In the genomic region with DNA sequence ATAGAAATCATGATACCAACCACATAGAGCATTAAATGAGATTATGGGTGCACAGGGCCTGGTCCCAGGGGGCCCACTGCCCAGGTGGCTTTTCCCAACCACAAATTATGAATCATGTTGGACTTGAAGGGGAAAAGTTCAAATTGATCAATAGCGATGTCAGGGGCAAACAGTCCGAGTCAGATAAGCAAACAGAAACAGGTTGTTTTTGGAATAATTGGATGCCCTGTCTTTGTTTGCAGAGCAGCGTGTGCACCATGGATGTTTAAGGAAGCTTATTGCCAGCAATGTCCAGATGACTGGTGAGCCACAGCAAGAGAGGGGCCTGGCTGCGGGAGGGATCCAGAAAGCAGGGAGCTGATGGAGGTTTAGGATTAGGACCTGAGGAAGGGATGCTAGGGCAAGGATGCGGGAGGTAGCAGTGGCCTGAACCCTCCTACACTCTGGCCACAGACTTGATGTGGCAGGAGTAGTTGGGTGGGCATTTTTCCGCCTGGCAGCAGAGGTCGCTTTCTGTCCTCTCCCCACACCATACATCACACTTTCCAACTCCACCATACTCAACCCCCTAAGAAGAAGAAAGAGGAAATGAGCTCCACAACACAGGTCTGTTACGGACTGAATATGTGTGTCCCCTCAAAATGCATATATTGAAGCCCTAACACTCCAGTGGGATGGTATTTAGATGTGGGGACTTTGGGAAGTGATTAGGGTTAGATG, we compare ENCODE assay signal across 1 cellular context.
TF ChIP-seq lines count a peak whose summit lies in the region.

No MANE protein-coding gene starts in this region.

TF ChIP-seq in HepG2, 621 proteins besides CTCF, POLR2A, EP300 and RAD21 (continued from another document and continues in another):
- TF ChIP-seq MAFF (IDR thresholded peaks at IDR 0.05; ENCODE audit: low read depth, low read length) (no peak), SPEN (CRISPR knock-in tag; IDR thresholded peaks at IDR 0.05; ENCODE audit: low read depth) (no peak), PITX1 (CRISPR knock-in tag; IDR thresholded peaks at IDR 0.05) (peak; percentile 51; the same call in 1 of the 2 replicates), HDAC2 (CRISPR knock-in tag; IDR thresholded peaks at IDR 0.05) (no peak), ZNF180 (CRISPR knock-in tag; IDR thresholded peaks at IDR 0.05; ENCODE audit: borderline replicate concordance, low read depth) (no peak), HMG20B (CRISPR knock-in tag; conservative IDR thresholded peaks at IDR 0.05) (0 out of 2 replicates have a peak, but pooled peaks have one; percentile 16), CBFB (CRISPR knock-in tag; IDR thresholded peaks at IDR 0.05) (peak; percentile 52; the same call in 1 of the 2 replicates), HNRNPH1 (optimal IDR thresholded peaks at IDR 0.05; ENCODE audit: low read depth, low read length) (no peak), MXI1 (IDR thresholded peaks at IDR 0.05; ENCODE audit: borderline replicate concordance, low read depth, low read length) (no peak), XRCC5 (optimal IDR thresholded peaks at IDR 0.05; ENCODE audit: low read length) (no peak), NR2F2 (IDR thresholded peaks at IDR 0.05; ENCODE audit: borderline replicate concordance, low read depth) (peak; percentile 83), FOXK1 (CRISPR knock-in tag; IDR thresholded peaks at IDR 0.05; ENCODE audit: borderline replicate concordance, low read depth) (0 out of 2 replicates have a peak, but pooled peaks have one; percentile 40), HDAC1 (CRISPR knock-in tag; IDR thresholded peaks at IDR 0.05) (peak; percentile 45; the same call in 1 of the 2 replicates), ZNF687 (CRISPR knock-in tag; IDR thresholded peaks at IDR 0.05) (no peak), ZNF781 (CRISPR knock-in tag; IDR thresholded peaks at IDR 0.05; ENCODE audit: borderline replicate concordance, not compliant biosample characterization) (no peak), ZNF3 (CRISPR knock-in tag; IDR thresholded peaks at IDR 0.05) (no peak), ZMYM3 (CRISPR knock-in tag; IDR thresholded peaks at IDR 0.05) (peak; percentile 49; the same call in 1 of the 2 replicates), ZNF598 (CRISPR knock-in tag; IDR thresholded peaks at IDR 0.05; ENCODE audit: borderline replicate concordance) (no peak), SIN3B (IDR thresholded peaks at IDR 0.05; ENCODE audit: low read length) (no peak), NFKBIZ (CRISPR knock-in tag; IDR thresholded peaks at IDR 0.05) (no peak), GTF3A (CRISPR knock-in tag; conservative IDR thresholded peaks at IDR 0.05) (no peak), ELF1 (CRISPR knock-in tag; IDR thresholded peaks at IDR 0.05) (peak; percentile 27; the same call in 1 of the 2 replicates), ARNT (IDR thresholded peaks at IDR 0.05) (no peak), TBX2 (CRISPR knock-in tag; IDR thresholded peaks at IDR 0.05; ENCODE audit: borderline replicate concordance) (no peak), HMG20A (CRISPR knock-in tag; IDR thresholded peaks at IDR 0.05; ENCODE audit: borderline replicate concordance) (no peak), NFE2L2 (IDR thresholded peaks at IDR 0.05; ENCODE audit: low read length) (no peak), ZNF335 (CRISPR knock-in tag; IDR thresholded peaks at IDR 0.05) (no peak), NAIF1 (CRISPR knock-in tag; IDR thresholded peaks at IDR 0.05; ENCODE audit: borderline replicate concordance) (no peak), KAT8 (CRISPR knock-in tag; IDR thresholded peaks at IDR 0.05) (no peak), STAT5B (CRISPR knock-in tag; IDR thresholded peaks at IDR 0.05) (no peak), JUN (CRISPR knock-in tag; IDR thresholded peaks at IDR 0.05) (peak; percentile 78), SNAPC4 (CRISPR knock-in tag; IDR thresholded peaks at IDR 0.05) (no peak), KLF12 (CRISPR knock-in tag; IDR thresholded peaks at IDR 0.05; ENCODE audit: borderline replicate concordance) (no peak), ZKSCAN5 (CRISPR knock-in tag; IDR thresholded peaks at IDR 0.05) (no peak), GATA4 (IDR thresholded peaks at IDR 0.05; ENCODE audit: borderline replicate concordance, low read depth) (no peak), ONECUT2 (CRISPR knock-in tag; IDR thresholded peaks at IDR 0.05) (peak; percentile 75), TBX3 (IDR thresholded peaks at IDR 0.05; ENCODE audit: borderline replicate concordance) (peak; percentile 63; the same call in 1 of the 2 replicates), ZNF879 (CRISPR knock-in tag; IDR thresholded peaks at IDR 0.05) (no peak), ZMYM4 (CRISPR knock-in tag; IDR thresholded peaks at IDR 0.05) (no peak), HOMEZ (CRISPR knock-in tag; IDR thresholded peaks at IDR 0.05; ENCODE audit: low read depth) (no peak)
- TF ChIP-seq, protein P1, sequence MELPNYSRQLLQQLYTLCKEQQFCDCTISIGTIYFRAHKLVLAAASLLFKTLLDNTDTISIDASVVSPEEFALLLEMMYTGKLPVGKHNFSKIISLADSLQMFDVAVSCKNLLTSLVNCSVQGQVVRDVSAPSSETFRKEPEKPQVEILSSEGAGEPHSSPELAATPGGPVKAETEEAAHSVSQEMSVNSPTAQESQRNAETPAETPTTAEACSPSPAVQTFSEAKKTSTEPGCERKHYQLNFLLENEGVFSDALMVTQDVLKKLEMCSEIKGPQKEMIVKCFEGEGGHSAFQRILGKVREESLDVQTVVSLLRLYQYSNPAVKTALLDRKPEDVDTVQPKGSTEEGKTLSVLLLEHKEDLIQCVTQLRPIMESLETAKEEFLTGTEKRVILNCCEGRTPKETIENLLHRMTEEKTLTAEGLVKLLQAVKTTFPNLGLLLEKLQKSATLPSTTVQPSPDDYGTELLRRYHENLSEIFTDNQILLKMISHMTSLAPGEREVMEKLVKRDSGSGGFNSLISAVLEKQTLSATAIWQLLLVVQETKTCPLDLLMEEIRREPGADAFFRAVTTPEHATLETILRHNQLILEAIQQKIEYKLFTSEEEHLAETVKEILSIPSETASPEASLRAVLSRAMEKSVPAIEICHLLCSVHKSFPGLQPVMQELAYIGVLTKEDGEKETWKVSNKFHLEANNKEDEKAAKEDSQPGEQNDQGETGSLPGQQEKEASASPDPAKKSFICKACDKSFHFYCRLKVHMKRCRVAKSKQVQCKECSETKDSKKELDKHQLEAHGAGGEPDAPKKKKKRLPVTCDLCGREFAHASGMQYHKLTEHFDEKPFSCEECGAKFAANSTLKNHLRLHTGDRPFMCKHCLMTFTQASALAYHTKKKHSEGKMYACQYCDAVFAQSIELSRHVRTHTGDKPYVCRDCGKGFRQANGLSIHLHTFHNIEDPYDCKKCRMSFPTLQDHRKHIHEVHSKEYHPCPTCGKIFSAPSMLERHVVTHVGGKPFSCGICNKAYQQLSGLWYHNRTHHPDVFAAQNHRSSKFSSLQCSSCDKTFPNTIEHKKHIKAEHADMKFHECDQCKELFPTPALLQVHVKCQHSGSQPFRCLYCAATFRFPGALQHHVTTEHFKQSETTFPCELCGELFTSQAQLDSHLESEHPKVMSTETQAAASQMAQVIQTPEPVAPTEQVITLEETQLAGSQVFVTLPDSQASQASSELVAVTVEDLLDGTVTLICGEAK (IDR thresholded peaks at IDR 0.05), result no peak
- TF ChIP-seq, protein P1 (CRISPR knock-in tag; IDR thresholded peaks at IDR 0.05), result 0 out of 2 replicates have a peak, but pooled peaks have one; percentile 23
- TF ChIP-seq, protein P2, sequence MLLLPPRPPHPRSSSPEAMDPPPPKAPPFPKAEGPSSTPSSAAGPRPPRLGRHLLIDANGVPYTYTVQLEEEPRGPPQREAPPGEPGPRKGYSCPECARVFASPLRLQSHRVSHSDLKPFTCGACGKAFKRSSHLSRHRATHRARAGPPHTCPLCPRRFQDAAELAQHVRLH (CRISPR knock-in tag; IDR thresholded peaks at IDR 0.05; ENCODE audit: borderline replicate concordance, low read depth), result 0 out of 2 replicates have a peak, but pooled peaks have one; percentile 33
